18 cellular contexts compared by ENCODE assay signal in genomic region chr9:136868644-136869043, GRCh38. TPM values are rescaled to one million over a fixed set of nuclear protein-coding genes. Genes with fewer than 3 reads are reported as not detected.
DNase-seq lines count a peak whose midpoint lies in the region; ATAC-seq, FAIRE-seq and TF ChIP-seq lines count a peak whose summit lies in the region.
"Had no signal": no experiment of that assay in that cellular context is flagged by ENCODE, and none has a peak within 500 bp of the region (broad histone marks: within the 10 kb centered on the region; RNA-seq: fewer than 3 reads in every experiment).

No MANE protein-coding gene starts in this region.

- TF ChIP-seq POLR2A in HepG2 (IDR thresholded peaks at IDR 0.05; ENCODE audit: insufficient read depth in 1 of 2, low read depth in 2 of 2, low read length in 2 of 2), result no peak; a peak in 1 of 4 replicates
- no peak for TF ChIP-seq POLR2A in right lobe of liver (IDR thresholded peaks at IDR 0.05)

- TF ChIP-seq CTCF in HepG2 (CRISPR knock-in tag; IDR thresholded peaks at IDR 0.05) (no peak), right lobe of liver (IDR thresholded peaks at IDR 0.05) (no peak), foreskin keratinocyte (conservative IDR thresholded peaks at IDR 0.05) (no peak)

- H3K9me3 ChIP-seq in HepG2 (ENCODE audit: low read length) (peaks cover 13% of the 10 kb centered on the region), right lobe of liver (no peaks in the 10 kb centered on the region)

- H3K27me3 ChIP-seq in HepG2 (ENCODE audit: control insufficient read depth in 1 of 2, insufficient read depth in 2 of 2, low read length in 2 of 2), result no peaks in the 10 kb centered on the region
- H3K27me3 ChIP-seq in right lobe of liver, result no peaks in the 10 kb centered on the region
- H3K27me3 ChIP-seq in foreskin keratinocyte, result no peaks in the 10 kb centered on the region
- H3K27me3 ChIP-seq: Peyer's patch had no signal

- peaks cover 19% of the 10 kb centered on the region for H3K79me2 ChIP-seq in HepG2 (ENCODE audit: insufficient read depth, low read length)

- no peaks in the 10 kb centered on the region for H3K27me3 Mint-ChIP-seq in activated T-helper 17 cell treated with anti-CD3 and anti-CD28 coated beads, Interleukin-2, amount 50 U/mL, for 72 hours
- H3K27me3 Mint-ChIP-seq in naive B cell, result no peaks in the 10 kb centered on the region

- TF ChIP-seq EP300 in HepG2 (IDR thresholded peaks at IDR 0.05; ENCODE audit: low read depth in 2 of 2, low read length in 2 of 2), result no peak
- TF ChIP-seq EP300 in HepG2 (CRISPR knock-in tag; IDR thresholded peaks at IDR 0.05; ENCODE audit: borderline replicate concordance), result no peak

- H4K20me1 ChIP-seq in HepG2 (ENCODE audit: insufficient read depth, low read length), result 0 out of 2 replicates have a peak, but pooled peaks cover 7% of the 10 kb centered on the region

- POLR2A ChIA-PET in HepG2 (lab: Yijun Ruan, JAX), result no interaction called here

- intact Hi-C loops in HepG2 (cut with micrococcal nuclease; ENCODE audit: unreplicated experiment) (no loop called here), right lobe of liver (cut with DNase I) (no loop called here)

- H3K27ac Mint-ChIP-seq in activated T-helper 17 cell treated with anti-CD3 and anti-CD28 coated beads, Interleukin-2, amount 50 U/mL, for 72 hours, result no peak overlapping the region
- H3K27ac Mint-ChIP-seq in naive B cell, result peak overlapping the region in 3 of 6 donors; percentile 53 to 81 (median 75)

- no peak for TF ChIP-seq RAD21 in HepG2 (CRISPR knock-in tag; IDR thresholded peaks at IDR 0.05)

- no peaks in the 10 kb centered on the region for H3K4me1 Mint-ChIP-seq in activated T-helper 17 cell treated with anti-CD3 and anti-CD28 coated beads, Interleukin-2, amount 50 U/mL, for 72 hours
- peaks cover 7 to 22% (median 12%) of the 10 kb centered on the region in 3 donors for H3K4me1 Mint-ChIP-seq in naive B cell

- H3K4me3 Mint-ChIP-seq in activated T-helper 17 cell treated with anti-CD3 and anti-CD28 coated beads, Interleukin-2, amount 50 U/mL, for 72 hours, result peak overlapping the region; percentile 16
- H3K4me3 Mint-ChIP-seq in naive B cell, result peak overlapping the region in 7 of 8 donors; percentile 3 to 90 (median 66)

- DNase-seq in HepG2 (ENCODE audit: low spot score), result no peak
- DNase-seq in right lobe of liver, result no peak
- DNase-seq in naive B cell, result no peak
- DNase-seq in SHP77 (lab: John Stamatoyannopoulos, UW), result no peak
- DNase-seq in foreskin keratinocyte, result no peak
- DNase-seq: activated effector memory CD4-positive, alpha-beta T cell treated with anti-CD3 and anti-CD28 coated beads, Interleukin-2, amount 50 U/mL, for 16 hours; COR-L47; EL; hypothalamus; kidney glomerular epithelial cell; NCI-H345; Peyer's patch had no signal

- H3K4me2 ChIP-seq in HepG2 (ENCODE audit: low read depth, low read length), result no peak overlapping the region

- no TSS peak for BruUV-seq in HepG2 (replicated peaks; lab: Mats Ljungman, UMichigan)

- H3K4me1 ChIP-seq in HepG2 (ENCODE audit: insufficient read depth, low read length), result peaks cover 28% of the 10 kb centered on the region
- peaks cover 0 to 23% (median 11%) of the 10 kb centered on the region in 4 donors for H3K4me1 ChIP-seq in right lobe of liver
- no peaks in the 10 kb centered on the region for H3K4me1 ChIP-seq in foreskin keratinocyte

- in situ Hi-C loops in HepG2 (cut with HindIII; ENCODE audit: extremely low pct_ligation_motif_present, low pct_unique_long_range_greater_than_20kb), result no loop called here

- H3K36me3 Mint-ChIP-seq in activated T-helper 17 cell treated with anti-CD3 and anti-CD28 coated beads, Interleukin-2, amount 50 U/mL, for 72 hours (ENCODE audit: low read depth), result peaks cover 16% of the 10 kb centered on the region
- H3K36me3 Mint-ChIP-seq in naive B cell, result no peaks in the 10 kb centered on the region

- no peaks in the 10 kb centered on the region for H3K9me3 Mint-ChIP-seq in activated T-helper 17 cell treated with anti-CD3 and anti-CD28 coated beads, Interleukin-2, amount 50 U/mL, for 72 hours
- H3K9me3 Mint-ChIP-seq in naive B cell, result peaks cover 0 to 5% (median 0%) of the 10 kb centered on the region in 7 donors

- 75% methylated on average over 8 of the region's 11 CpGs for WGBS in HepG2 (ENCODE audit: low lambda C conversion rate)
- WGBS in right lobe of liver (ENCODE audit: insufficient coverage, low coverage, low lambda C conversion rate, missing lambda C conversion rate), result 83% methylated on average over 5 of the region's 11 CpGs

- no peak for FAIRE-seq in HepG2 (lab: Jason Lieb, UNC)
- FAIRE-seq: endothelial cell of umbilical vein, urothelium cell line had no signal

- ATAC-seq in HepG2 (no peak), right lobe of liver (no peak), naive B cell (ENCODE audit: low read depth in 2 of 2) (no peak), HG03469 (IDR thresholded peaks at IDR 0.05; ENCODE audit: unreplicated experiment) (no peak), foreskin keratinocyte (no peak), GM21737 (IDR thresholded peaks at IDR 0.05; ENCODE audit: unreplicated experiment) (no peak)
- no peak for ATAC-seq in activated T-helper 17 cell treated with anti-CD3 and anti-CD28 coated beads, Interleukin-2, amount 50 U/mL, for 72 hours (replicated peaks)

- H3K4me3 ChIP-seq in HepG2 (replicated peaks in 1 of 3; ENCODE audit: insufficient read depth in 1 of 3, low read depth in 2 of 3, low read length in 3 of 3) (no peak overlapping the region), right lobe of liver (no peak overlapping the region)
- H3K4me3 ChIP-seq: Peyer's patch had no signal

- H3K9ac ChIP-seq in HepG2 (ENCODE audit: insufficient read depth, low read depth, low read length), result no peak overlapping the region

- no peak overlapping the region for H2AFZ ChIP-seq in HepG2 (ENCODE audit: low read length)

- H3K27ac ChIP-seq in HepG2 (ENCODE audit: extremely low read length, insufficient read depth, low read length), result no peak overlapping the region
- H3K27ac ChIP-seq in right lobe of liver, result no peak overlapping the region
- no peak overlapping the region for H3K27ac ChIP-seq in foreskin keratinocyte
- H3K27ac ChIP-seq: Peyer's patch, VCaP had no signal

- H3K36me3 ChIP-seq in HepG2 (replicated peaks in 1 of 2; ENCODE audit: control insufficient read depth in 1 of 2, insufficient read depth in 2 of 2, low read length in 2 of 2) (peaks cover 0 to 7% of the 10 kb centered on the region in 2 experiments; a peak in 3 of 5 replicates), right lobe of liver (peaks cover 0 to 3% (median under 1%) of the 10 kb centered on the region in 4 donors)

- CTCF ChIA-PET in HepG2 (lab: Yijun Ruan, JAX; ENCODE audit: low intra/inter-chr PET ratio, low total read pairs), result no interaction called here

RNA-seq across cellular contexts. Expression of gene EDF1, which starts 2.5 kb away (rescaled TPM):
- total RNA-seq in HepG2 (2016; rRNA removed; fragmentation: Illumina TruSeq; extraction: Trizol) (379 and 474 TPM in 2 replicates), right lobe of liver (100 to 1,000 TPM; 216 to 486 (median 227) TPM), foreskin keratinocyte (382 TPM in 2 replicates)
- 152 and 180 TPM in 2 replicates for total RNA-seq in HepG2 (2016; cell fraction: cytosol; rRNA removed; fragmentation: Illumina TruSeq; extraction: Trizol; ENCODE audit: low read depth)
- 390 and 529 TPM in 2 replicates for total RNA-seq in HepG2 (2016; cell fraction: insoluble cytoplasmic fraction; rRNA removed; fragmentation: Illumina TruSeq; extraction: Trizol)
- 186 and 193 TPM in 2 replicates for total RNA-seq in HepG2 (2016; cell fraction: membrane; rRNA removed; fragmentation: Illumina TruSeq; extraction: Trizol)
- total RNA-seq in HepG2 (2016; cell fraction: nucleus; rRNA removed; fragmentation: Illumina TruSeq; extraction: Trizol), result 157 and 160 TPM in 2 replicates
- polyA plus RNA-seq in HepG2 (2011; rRNA removed) (235 and 269 TPM in 2 replicates), naive B cell (ENCODE audit: low read depth in 6 of 6) (100 to 1,000 TPM; 267 to 324 (median 299) TPM), foreskin keratinocyte (506 and 584 TPM in 2 replicates)
- polyA plus RNA-seq in HepG2 (2011; cell fraction: cytosol; rRNA removed), result 392 and 430 TPM in 2 replicates
- 129 and 177 TPM in 2 replicates for polyA plus RNA-seq in HepG2 (2011; cell fraction: nucleus; rRNA removed)
- 257 and 326 TPM in 2 replicates for polyA plus RNA-seq in HepG2 (2012)
- 191 and 202 TPM in 2 replicates for polyA plus RNA-seq in HepG2 (2016; cell fraction: cytosol; fragmentation: Illumina TruSeq; extraction: Trizol; ENCODE audit: low read depth)
- polyA plus RNA-seq in HepG2 (2016; cell fraction: insoluble cytoplasmic fraction; fragmentation: Illumina TruSeq; extraction: Trizol; ENCODE audit: low read depth), result 553 and 620 TPM in 2 replicates
- 198 and 200 TPM in 2 replicates for polyA plus RNA-seq in HepG2 (2016; cell fraction: membrane; fragmentation: Illumina TruSeq; extraction: Trizol; ENCODE audit: low read depth)
- polyA plus RNA-seq in HepG2 (2016; cell fraction: nucleus; fragmentation: Illumina TruSeq; extraction: Trizol; ENCODE audit: insufficient read depth, low read depth), result 307 and 322 TPM in 2 replicates
- 34.3 and 99.7 TPM in 2 replicates for polyA minus RNA-seq in HepG2 (2011; rRNA and poly(A)+ RNA removed; ENCODE audit: low replicate concordance)
- polyA minus RNA-seq in HepG2 (2011; cell fraction: cytosol; rRNA and poly(A)+ RNA removed), result 87.8 and 91.0 TPM in 2 replicates
- polyA minus RNA-seq in HepG2 (2011; cell fraction: nucleus; rRNA and poly(A)+ RNA removed), result 84.2 and 94.6 TPM in 2 replicates
- total RNA-seq in activated T-helper 17 cell treated with anti-CD3 and anti-CD28 coated beads, Interleukin-2, amount 50 U/mL, for 72 hours, result 100 to 1,000 TPM; 221 to 265 TPM

RNA-seq across cellular contexts. Expression of gene MAMDC4, which starts 16.5 kb away (rescaled TPM):
- total RNA-seq in HepG2 (2016; rRNA removed; fragmentation: Illumina TruSeq; extraction: Trizol) (1.2 and 6.0 TPM in 2 replicates), right lobe of liver (10 to 100 TPM in 4 of 6 experiments, 1 to 10 TPM in 2; 5.7 to 27.9 (median 22.5) TPM), foreskin keratinocyte (3.5 and 3.7 TPM in 2 replicates)
- 1.7 and 2.2 TPM in 2 replicates for total RNA-seq in HepG2 (2016; cell fraction: cytosol; rRNA removed; fragmentation: Illumina TruSeq; extraction: Trizol; ENCODE audit: low read depth)
- total RNA-seq in HepG2 (2016; cell fraction: insoluble cytoplasmic fraction; rRNA removed; fragmentation: Illumina TruSeq; extraction: Trizol), result 1.0 and 7.5 TPM in 2 replicates
- 0.83 and 1.1 TPM in 2 replicates for total RNA-seq in HepG2 (2016; cell fraction: membrane; rRNA removed; fragmentation: Illumina TruSeq; extraction: Trizol)
- 7.7 and 10.7 TPM in 2 replicates for total RNA-seq in HepG2 (2016; cell fraction: nucleus; rRNA removed; fragmentation: Illumina TruSeq; extraction: Trizol)
- polyA plus RNA-seq in HepG2 (2011; rRNA removed) (6.8 and 7.9 TPM in 2 replicates), naive B cell (ENCODE audit: low read depth in 6 of 6) (not detected), foreskin keratinocyte (2.1 and 3.0 TPM in 2 replicates)
- polyA plus RNA-seq in HepG2 (2011; cell fraction: cytosol; rRNA removed), result 1.2 and 2.6 TPM in 2 replicates
- polyA plus RNA-seq in HepG2 (2011; cell fraction: nucleus; rRNA removed), result 170 and 232 TPM in 2 replicates
- polyA plus RNA-seq in HepG2 (2012), result 6.5 and 6.7 TPM in 2 replicates
- 0.48 and 0.49 TPM in 2 replicates for polyA plus RNA-seq in HepG2 (2016; cell fraction: cytosol; fragmentation: Illumina TruSeq; extraction: Trizol; ENCODE audit: low read depth)
- 1.2 and 1.3 TPM in 2 replicates for polyA plus RNA-seq in HepG2 (2016; cell fraction: insoluble cytoplasmic fraction; fragmentation: Illumina TruSeq; extraction: Trizol; ENCODE audit: low read depth)
- polyA plus RNA-seq in HepG2 (2016; cell fraction: membrane; fragmentation: Illumina TruSeq; extraction: Trizol; ENCODE audit: low read depth), result 0.57 and 0.68 TPM in 2 replicates
- polyA plus RNA-seq in HepG2 (2016; cell fraction: nucleus; fragmentation: Illumina TruSeq; extraction: Trizol; ENCODE audit: insufficient read depth, low read depth), result 32.1 and 33.9 TPM in 2 replicates
- polyA minus RNA-seq in HepG2 (2011; rRNA and poly(A)+ RNA removed; ENCODE audit: low replicate concordance), result 0.96 and 2.4 TPM in 2 replicates
- 0.69 and 1.2 TPM in 2 replicates for polyA minus RNA-seq in HepG2 (2011; cell fraction: cytosol; rRNA and poly(A)+ RNA removed)
- polyA minus RNA-seq in HepG2 (2011; cell fraction: nucleus; rRNA and poly(A)+ RNA removed), result 8.8 and 10.9 TPM in 2 replicates
- total RNA-seq in activated T-helper 17 cell treated with anti-CD3 and anti-CD28 coated beads, Interleukin-2, amount 50 U/mL, for 72 hours, result 10 to 100 TPM; 18.6 to 27.4 TPM

RNA-seq across cellular contexts. Expression of gene TRAF2, which starts 17.7 kb away (rescaled TPM):
- total RNA-seq in HepG2 (2016; rRNA removed; fragmentation: Illumina TruSeq; extraction: Trizol) (13.4 and 13.6 TPM in 2 replicates), right lobe of liver (1 to 10 TPM; 5.8 to 8.8 (median 7.1) TPM), foreskin keratinocyte (22.4 and 27.0 TPM in 2 replicates)
- 2.6 and 2.9 TPM in 2 replicates for total RNA-seq in HepG2 (2016; cell fraction: cytosol; rRNA removed; fragmentation: Illumina TruSeq; extraction: Trizol; ENCODE audit: low read depth)
- 12.1 and 13.9 TPM in 2 replicates for total RNA-seq in HepG2 (2016; cell fraction: insoluble cytoplasmic fraction; rRNA removed; fragmentation: Illumina TruSeq; extraction: Trizol)
- total RNA-seq in HepG2 (2016; cell fraction: membrane; rRNA removed; fragmentation: Illumina TruSeq; extraction: Trizol), result 4.8 and 6.0 TPM in 2 replicates
- total RNA-seq in HepG2 (2016; cell fraction: nucleus; rRNA removed; fragmentation: Illumina TruSeq; extraction: Trizol), result 10.7 and 13.3 TPM in 2 replicates
- polyA plus RNA-seq in HepG2 (2011; rRNA removed) (12.4 and 15.5 TPM in 2 replicates), naive B cell (ENCODE audit: low read depth in 6 of 6) (10 to 100 TPM; 13.2 to 29.9 (median 18.4) TPM), foreskin keratinocyte (22.3 and 26.7 TPM in 2 replicates)
- 8.6 and 12.5 TPM in 2 replicates for polyA plus RNA-seq in HepG2 (2011; cell fraction: cytosol; rRNA removed)
- 30.8 and 35.5 TPM in 2 replicates for polyA plus RNA-seq in HepG2 (2011; cell fraction: nucleus; rRNA removed)
- polyA plus RNA-seq in HepG2 (2012), result 7.0 and 8.7 TPM in 2 replicates
- 1.7 and 2.3 TPM in 2 replicates for polyA plus RNA-seq in HepG2 (2016; cell fraction: cytosol; fragmentation: Illumina TruSeq; extraction: Trizol; ENCODE audit: low read depth)
- 11.2 and 13.9 TPM in 2 replicates for polyA plus RNA-seq in HepG2 (2016; cell fraction: insoluble cytoplasmic fraction; fragmentation: Illumina TruSeq; extraction: Trizol; ENCODE audit: low read depth)
- 3.5 and 4.0 TPM in 2 replicates for polyA plus RNA-seq in HepG2 (2016; cell fraction: membrane; fragmentation: Illumina TruSeq; extraction: Trizol; ENCODE audit: low read depth)
- 24.7 and 26.6 TPM in 2 replicates for polyA plus RNA-seq in HepG2 (2016; cell fraction: nucleus; fragmentation: Illumina TruSeq; extraction: Trizol; ENCODE audit: insufficient read depth, low read depth)
- polyA minus RNA-seq in HepG2 (2011; rRNA and poly(A)+ RNA removed; ENCODE audit: low replicate concordance), result 25.6 and 44.8 TPM in 2 replicates
- 10.1 and 12.2 TPM in 2 replicates for polyA minus RNA-seq in HepG2 (2011; cell fraction: cytosol; rRNA and poly(A)+ RNA removed)
- polyA minus RNA-seq in HepG2 (2011; cell fraction: nucleus; rRNA and poly(A)+ RNA removed), result 13.0 and 15.2 TPM in 2 replicates
- total RNA-seq in activated T-helper 17 cell treated with anti-CD3 and anti-CD28 coated beads, Interleukin-2, amount 50 U/mL, for 72 hours, result 10 to 100 TPM; 54.4 to 56.8 TPM

RNA-seq across cellular contexts. Expression of gene PHPT1, which starts 19.4 kb away (rescaled TPM):
- total RNA-seq in HepG2 (2016; rRNA removed; fragmentation: Illumina TruSeq; extraction: Trizol) (155 and 192 TPM in 2 replicates), right lobe of liver (10 to 100 TPM; 30.5 to 66.6 (median 49.3) TPM), foreskin keratinocyte (109 and 158 TPM in 2 replicates)
- 102 and 115 TPM in 2 replicates for total RNA-seq in HepG2 (2016; cell fraction: cytosol; rRNA removed; fragmentation: Illumina TruSeq; extraction: Trizol; ENCODE audit: low read depth)
- total RNA-seq in HepG2 (2016; cell fraction: insoluble cytoplasmic fraction; rRNA removed; fragmentation: Illumina TruSeq; extraction: Trizol), result 166 and 201 TPM in 2 replicates
- total RNA-seq in HepG2 (2016; cell fraction: membrane; rRNA removed; fragmentation: Illumina TruSeq; extraction: Trizol), result 119 and 147 TPM in 2 replicates
- 76.8 and 86.8 TPM in 2 replicates for total RNA-seq in HepG2 (2016; cell fraction: nucleus; rRNA removed; fragmentation: Illumina TruSeq; extraction: Trizol)
- polyA plus RNA-seq in HepG2 (2011; rRNA removed) (184 and 189 TPM in 2 replicates), naive B cell (ENCODE audit: low read depth in 6 of 6) (10 to 100 TPM; 48.0 to 67.7 (median 49.6) TPM), foreskin keratinocyte (156 and 253 TPM in 2 replicates)
- 184 and 289 TPM in 2 replicates for polyA plus RNA-seq in HepG2 (2011; cell fraction: cytosol; rRNA removed)
- polyA plus RNA-seq in HepG2 (2011; cell fraction: nucleus; rRNA removed), result 352 and 483 TPM in 2 replicates
- 109 and 121 TPM in 2 replicates for polyA plus RNA-seq in HepG2 (2012)
- 97.4 and 122 TPM in 2 replicates for polyA plus RNA-seq in HepG2 (2016; cell fraction: cytosol; fragmentation: Illumina TruSeq; extraction: Trizol; ENCODE audit: low read depth)
- 136 and 146 TPM in 2 replicates for polyA plus RNA-seq in HepG2 (2016; cell fraction: insoluble cytoplasmic fraction; fragmentation: Illumina TruSeq; extraction: Trizol; ENCODE audit: low read depth)
- polyA plus RNA-seq in HepG2 (2016; cell fraction: membrane; fragmentation: Illumina TruSeq; extraction: Trizol; ENCODE audit: low read depth), result 95.2 and 109 TPM in 2 replicates
- 167 and 176 TPM in 2 replicates for polyA plus RNA-seq in HepG2 (2016; cell fraction: nucleus; fragmentation: Illumina TruSeq; extraction: Trizol; ENCODE audit: insufficient read depth, low read depth)
- 32.0 and 34.3 TPM in 2 replicates for polyA minus RNA-seq in HepG2 (2011; rRNA and poly(A)+ RNA removed; ENCODE audit: low replicate concordance)
- polyA minus RNA-seq in HepG2 (2011; cell fraction: cytosol; rRNA and poly(A)+ RNA removed), result 21.5 and 26.7 TPM in 2 replicates
- 33.4 and 39.9 TPM in 2 replicates for polyA minus RNA-seq in HepG2 (2011; cell fraction: nucleus; rRNA and poly(A)+ RNA removed)
- total RNA-seq in activated T-helper 17 cell treated with anti-CD3 and anti-CD28 coated beads, Interleukin-2, amount 50 U/mL, for 72 hours, result 100 to 1,000 TPM; 138 to 194 TPM

RNA-seq across cellular contexts. Expression of gene AJM1, which starts 26.4 kb away (rescaled TPM):
- total RNA-seq in HepG2 (2016; rRNA removed; fragmentation: Illumina TruSeq; extraction: Trizol) (0.48 and 1.1 TPM in 2 replicates), right lobe of liver (1 to 10 TPM; 1.7 to 2.8 (median 2.6) TPM), foreskin keratinocyte (0.42 and 0.71 TPM in 2 replicates)
- 0.61 and 0.71 TPM in 2 replicates for total RNA-seq in HepG2 (2016; cell fraction: cytosol; rRNA removed; fragmentation: Illumina TruSeq; extraction: Trizol; ENCODE audit: low read depth)
- total RNA-seq in HepG2 (2016; cell fraction: insoluble cytoplasmic fraction; rRNA removed; fragmentation: Illumina TruSeq; extraction: Trizol), result 0.30 and 1.00 TPM in 2 replicates
- total RNA-seq in HepG2 (2016; cell fraction: membrane; rRNA removed; fragmentation: Illumina TruSeq; extraction: Trizol), result 0.59 and 0.90 TPM in 2 replicates
- 1.0 TPM in 2 replicates for total RNA-seq in HepG2 (2016; cell fraction: nucleus; rRNA removed; fragmentation: Illumina TruSeq; extraction: Trizol)
- polyA plus RNA-seq in HepG2 (2011; rRNA removed) (1.2 and 1.4 TPM in 2 replicates), naive B cell (ENCODE audit: low read depth in 6 of 6) (under 1 TPM in 1 of 6 donors, not detected in 5; 0.08 TPM), foreskin keratinocyte (0.33 and 0.54 TPM in 2 replicates)
- polyA plus RNA-seq in HepG2 (2011; cell fraction: cytosol; rRNA removed), result 0.45 and 0.97 TPM in 2 replicates
- polyA plus RNA-seq in HepG2 (2011; cell fraction: nucleus; rRNA removed), result 22.1 and 27.9 TPM in 2 replicates
- 2.2 TPM in 2 replicates for polyA plus RNA-seq in HepG2 (2012)
- polyA plus RNA-seq in HepG2 (2016; cell fraction: cytosol; fragmentation: Illumina TruSeq; extraction: Trizol; ENCODE audit: low read depth), result 0.40 and 0.78 TPM in 2 replicates
- 0.61 and 0.74 TPM in 2 replicates for polyA plus RNA-seq in HepG2 (2016; cell fraction: insoluble cytoplasmic fraction; fragmentation: Illumina TruSeq; extraction: Trizol; ENCODE audit: low read depth)
- polyA plus RNA-seq in HepG2 (2016; cell fraction: membrane; fragmentation: Illumina TruSeq; extraction: Trizol; ENCODE audit: low read depth), result 0.52 and 0.76 TPM in 2 replicates
- 4.1 and 4.6 TPM in 2 replicates for polyA plus RNA-seq in HepG2 (2016; cell fraction: nucleus; fragmentation: Illumina TruSeq; extraction: Trizol; ENCODE audit: insufficient read depth, low read depth)
- 0.77 and 1.1 TPM in 2 replicates for polyA minus RNA-seq in HepG2 (2011; rRNA and poly(A)+ RNA removed; ENCODE audit: low replicate concordance)
- polyA minus RNA-seq in HepG2 (2011; cell fraction: cytosol; rRNA and poly(A)+ RNA removed), result 1.5 and 1.8 TPM in 2 replicates
- polyA minus RNA-seq in HepG2 (2011; cell fraction: nucleus; rRNA and poly(A)+ RNA removed), result 3.0 and 3.3 TPM in 2 replicates
- total RNA-seq in activated T-helper 17 cell treated with anti-CD3 and anti-CD28 coated beads, Interleukin-2, amount 50 U/mL, for 72 hours, result 10 to 100 TPM in 1 of 2 donors, 1 to 10 TPM in 1; 4.3 to 12.9 TPM
